1 cellular context compared by ENCODE assay signal in the genomic region with DNA sequence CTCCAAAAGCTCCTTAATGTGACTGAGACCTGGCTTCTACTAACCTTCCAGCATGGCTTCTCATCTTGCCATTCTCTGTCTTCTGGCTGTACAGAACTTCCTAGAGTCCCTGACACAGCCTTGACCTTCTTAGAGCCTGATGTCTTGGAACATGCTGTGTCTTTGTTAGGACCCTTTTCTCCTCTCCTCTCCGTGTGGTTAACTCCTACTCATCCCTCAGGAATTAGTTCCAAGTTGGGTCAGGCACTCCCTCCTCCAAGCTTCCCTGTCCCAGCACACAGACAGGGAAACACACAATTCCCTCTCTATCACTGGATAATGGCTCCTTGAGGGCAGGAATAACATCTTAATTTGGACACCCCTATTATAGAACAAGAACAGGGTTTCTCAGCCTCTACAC.
TF ChIP-seq lines count a peak whose summit lies in the region.

No MANE protein-coding gene starts in this region.

TF ChIP-seq in SK-N-SH, 30 proteins besides CTCF, POLR2A, EP300 and RAD21 (continued from another document):
- TF ChIP-seq, protein P1, sequence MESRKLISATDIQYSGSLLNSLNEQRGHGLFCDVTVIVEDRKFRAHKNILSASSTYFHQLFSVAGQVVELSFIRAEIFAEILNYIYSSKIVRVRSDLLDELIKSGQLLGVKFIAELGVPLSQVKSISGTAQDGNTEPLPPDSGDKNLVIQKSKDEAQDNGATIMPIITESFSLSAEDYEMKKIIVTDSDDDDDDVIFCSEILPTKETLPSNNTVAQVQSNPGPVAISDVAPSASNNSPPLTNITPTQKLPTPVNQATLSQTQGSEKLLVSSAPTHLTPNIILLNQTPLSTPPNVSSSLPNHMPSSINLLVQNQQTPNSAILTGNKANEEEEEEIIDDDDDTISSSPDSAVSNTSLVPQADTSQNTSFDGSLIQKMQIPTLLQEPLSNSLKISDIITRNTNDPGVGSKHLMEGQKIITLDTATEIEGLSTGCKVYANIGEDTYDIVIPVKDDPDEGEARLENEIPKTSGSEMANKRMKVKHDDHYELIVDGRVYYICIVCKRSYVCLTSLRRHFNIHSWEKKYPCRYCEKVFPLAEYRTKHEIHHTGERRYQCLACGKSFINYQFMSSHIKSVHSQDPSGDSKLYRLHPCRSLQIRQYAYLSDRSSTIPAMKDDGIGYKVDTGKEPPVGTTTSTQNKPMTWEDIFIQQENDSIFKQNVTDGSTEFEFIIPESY (IDR thresholded peaks at IDR 0.05; ENCODE audit: borderline replicate concordance, low read depth): no peak
- TF ChIP-seq GATA2 (CRISPR knock-in tag; IDR thresholded peaks at IDR 0.05): no peak
- no peak for TF ChIP-seq JUND (IDR thresholded peaks at IDR 0.05)
- TF ChIP-seq RCOR1 (IDR thresholded peaks at IDR 0.05; ENCODE audit: low read length): no peak
- no peak for TF ChIP-seq RFX5 (IDR thresholded peaks at IDR 0.05; ENCODE audit: low read length)
- no peak for TF ChIP-seq NRF1 (IDR thresholded peaks at IDR 0.05; ENCODE audit: low read depth, low read length)
- TF ChIP-seq, protein P2, sequence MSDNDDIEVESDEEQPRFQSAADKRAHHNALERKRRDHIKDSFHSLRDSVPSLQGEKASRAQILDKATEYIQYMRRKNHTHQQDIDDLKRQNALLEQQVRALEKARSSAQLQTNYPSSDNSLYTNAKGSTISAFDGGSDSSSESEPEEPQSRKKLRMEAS (IDR thresholded peaks at IDR 0.05; ENCODE audit: low read depth): no peak
- TF ChIP-seq RXRA (IDR thresholded peaks at IDR 0.05; ENCODE audit: borderline replicate concordance, low read depth): no peak
